In genomic region chr3:184710870-184711365, GRCh38 we compare ENCODE assay signal across 8 cellular contexts. TPM values are rescaled to one million over a fixed set of nuclear protein-coding genes. Genes with fewer than 3 reads are reported as not detected.
A peak's percentile ranks its signal among the peaks of the same experiment; 100 is the strongest.
DNase-seq lines count a peak whose midpoint lies in the region; ATAC-seq and TF ChIP-seq lines count a peak whose summit lies in the region.

No MANE protein-coding gene starts in this region.

- no peak for TF ChIP-seq CTCF in OCI-LY1 (IDR thresholded peaks at IDR 0.05; ENCODE audit: low read length)
- TF ChIP-seq CTCF in lower leg skin (IDR thresholded peaks at IDR 0.05), result no peak
- no peak for TF ChIP-seq CTCF in suprapubic skin (IDR thresholded peaks at IDR 0.05)

- no peaks in the 10 kb centered on the region for H3K9me3 ChIP-seq in OCI-LY1 (ENCODE audit: low read length)
- H3K9me3 ChIP-seq in suprapubic skin, result no peaks in the 10 kb centered on the region

- H3K4me1 ChIP-seq in OCI-LY1 (ENCODE audit: insufficient read depth, low read length, severe bottlenecking), result peaks cover 20% of the 10 kb centered on the region
- H3K4me1 ChIP-seq in suprapubic skin, result peaks cover 22% of the 10 kb centered on the region

- H3K9me3 Mint-ChIP-seq in central memory CD8-positive, alpha-beta T cell, result no peaks in the 10 kb centered on the region

- peak overlapping the region; percentile 87 for H3K4me2 ChIP-seq in OCI-LY1 (ENCODE audit: low read length)

- peak overlapping the region; percentile 9; the same call in 1 of the 2 replicates for H2AFZ ChIP-seq in OCI-LY1 (ENCODE audit: low read length)

- H3K27me3 ChIP-seq in OCI-LY1 (ENCODE audit: insufficient read depth, low read length) (no peaks in the 10 kb centered on the region), suprapubic skin (no peaks in the 10 kb centered on the region)

- ATAC-seq in HG02870 (IDR thresholded peaks at IDR 0.05; ENCODE audit: unreplicated experiment), result peak; percentile 49
- peak; percentile 30 for ATAC-seq in central memory CD8-positive, alpha-beta T cell (replicated peaks; ENCODE audit: extremely low read depth, poor library complexity, severe bottlenecking)

- H3K4me3 Mint-ChIP-seq in central memory CD8-positive, alpha-beta T cell, result peak overlapping the region; percentile 73

- H3K4me3 ChIP-seq in OCI-LY1 (ENCODE audit: low read depth, low read length, poor library complexity, severe bottlenecking) (peak overlapping the region; percentile 90), lower leg skin (ENCODE audit: low read depth, poor library complexity, severe bottlenecking) (peak overlapping the region; percentile 84), suprapubic skin (peak overlapping the region; percentile 68)

- WGBS in lower leg skin, 2 donors, result 22 to 29% methylated on average over 9 to 13 of the region's 13 CpGs
- WGBS in suprapubic skin, result 23% methylated on average over 13 of the region's 13 CpGs

- H3K36me3 ChIP-seq in OCI-LY1 (ENCODE audit: insufficient read depth, low read length) (peaks cover 32% of the 10 kb centered on the region), suprapubic skin (no peaks in the 10 kb centered on the region)

- peak overlapping the region; percentile 92 for H3K9ac ChIP-seq in OCI-LY1 (ENCODE audit: low read length)

- no peaks in the 10 kb centered on the region for H3F3A ChIP-seq in OCI-LY1 (ENCODE audit: insufficient read depth, low read length)

- no peaks in the 10 kb centered on the region for H4K20me1 ChIP-seq in OCI-LY1 (ENCODE audit: insufficient read depth, low read length)

- peaks cover 29% of the 10 kb centered on the region for H3K4me1 Mint-ChIP-seq in central memory CD8-positive, alpha-beta T cell

- H3K27ac Mint-ChIP-seq in central memory CD8-positive, alpha-beta T cell (ENCODE audit: low read depth), result peak overlapping the region; percentile 86

- intact Hi-C loops in lower leg skin (cut with DNase I; ENCODE audit: low total_unique reads), result no loop called here
- intact Hi-C loops in posterior vena cava (cut with DNase I), result loop anchor here in 1 of 2 donors (10.0 kb wide), 1 partner anchor 64 kb away; no protein-coding TSS in a partner anchor

- no peaks in the 10 kb centered on the region for H3K27me3 Mint-ChIP-seq in central memory CD8-positive, alpha-beta T cell

- H3K27ac ChIP-seq in OCI-LY1 (ENCODE audit: low read depth, low read length, poor library complexity, severe bottlenecking), result peak overlapping the region; percentile 49
- peak overlapping the region; percentile 85 for H3K27ac ChIP-seq in suprapubic skin

- TF ChIP-seq POLR2A in lower leg skin (IDR thresholded peaks at IDR 0.05) (no peak), suprapubic skin (IDR thresholded peaks at IDR 0.05) (no peak)

- H3K79me2 ChIP-seq in OCI-LY1 (ENCODE audit: insufficient read depth, low read length), result no peaks in the 10 kb centered on the region; the same call in 1 of the 2 replicates

- peak; percentile 10 for DNase-seq in activated T-cell treated with anti-CD3 and anti-CD28 coated beads for 24 hours (ENCODE audit: low read depth)
- DNase-seq in activated T-cell treated with anti-CD3 and anti-CD28 coated beads for 4 hours, result no peak
- DNase-seq in central memory CD8-positive, alpha-beta T cell (ENCODE audit: low spot score in 2 of 2), result no peak
- no peak for DNase-seq in lower leg skin (ENCODE audit: low spot score in 2 of 2)
- no peak for DNase-seq in suprapubic skin (ENCODE audit: low spot score in 2 of 2)
- no peak for DNase-seq in posterior vena cava (ENCODE audit: low spot score)

- H3K36me3 Mint-ChIP-seq in central memory CD8-positive, alpha-beta T cell (ENCODE audit: insufficient read depth), result peaks cover 7% of the 10 kb centered on the region

- TF ChIP-seq EP300 in suprapubic skin (IDR thresholded peaks at IDR 0.05), result no peak

- no peaks in the 10 kb centered on the region for H3K9me2 ChIP-seq in OCI-LY1 (ENCODE audit: low read depth, low read length)

RNA-seq across cellular contexts. Expression of gene MAGEF1, which starts 0.9 kb away (rescaled TPM):
- total RNA-seq in lower leg skin (10 to 100 TPM; 32.5 to 44.3 (median 42.8) TPM), suprapubic skin (10 to 100 TPM; 12.8 to 26.5 (median 17.7) TPM), posterior vena cava (10 to 100 TPM; 29.6 to 31.3 TPM)
